Comparison of ENCODE assay signal across 8 cellular contexts in the genomic region with DNA sequence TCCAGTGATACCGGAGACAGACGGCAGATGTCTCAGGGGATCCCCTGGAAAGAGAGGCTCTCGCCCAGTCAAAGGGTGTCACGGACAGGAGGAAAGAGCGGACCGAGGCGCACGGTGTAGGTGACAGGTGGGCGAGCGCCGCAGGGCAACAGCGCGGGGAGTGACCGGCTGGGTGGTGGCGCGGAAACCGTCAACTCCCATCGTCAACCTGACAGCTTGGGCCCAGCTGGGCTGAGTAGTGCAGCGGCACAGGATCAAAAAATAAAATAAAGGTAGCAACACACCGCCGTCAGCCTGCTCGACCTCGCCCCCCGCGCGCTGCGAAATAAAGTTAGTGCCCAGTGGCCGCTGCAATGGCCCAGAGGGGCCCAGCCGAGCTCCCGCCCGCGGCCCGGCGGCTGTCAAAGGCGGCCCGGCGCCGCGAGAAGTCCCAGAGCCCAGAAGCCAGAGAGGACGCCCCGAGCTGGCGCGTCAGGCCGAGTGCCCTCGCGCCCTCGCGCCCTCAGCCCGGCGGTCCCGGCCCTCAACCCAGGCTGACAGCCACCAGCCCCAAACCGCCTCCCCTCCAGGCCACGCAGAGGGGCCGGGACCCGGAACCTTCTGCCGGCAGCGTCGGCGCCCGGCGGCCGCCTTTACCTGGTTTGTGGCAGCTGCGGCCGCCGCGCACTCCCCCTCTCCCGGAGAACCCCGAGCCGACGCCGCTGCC. TPM values are rescaled to one million over a fixed set of nuclear protein-coding genes. Genes with fewer than 3 reads are reported as not detected.
DNase-seq lines count a peak whose midpoint lies in the region; ATAC-seq, FAIRE-seq and TF ChIP-seq lines count a peak whose summit lies in the region.

A gene with protein sequence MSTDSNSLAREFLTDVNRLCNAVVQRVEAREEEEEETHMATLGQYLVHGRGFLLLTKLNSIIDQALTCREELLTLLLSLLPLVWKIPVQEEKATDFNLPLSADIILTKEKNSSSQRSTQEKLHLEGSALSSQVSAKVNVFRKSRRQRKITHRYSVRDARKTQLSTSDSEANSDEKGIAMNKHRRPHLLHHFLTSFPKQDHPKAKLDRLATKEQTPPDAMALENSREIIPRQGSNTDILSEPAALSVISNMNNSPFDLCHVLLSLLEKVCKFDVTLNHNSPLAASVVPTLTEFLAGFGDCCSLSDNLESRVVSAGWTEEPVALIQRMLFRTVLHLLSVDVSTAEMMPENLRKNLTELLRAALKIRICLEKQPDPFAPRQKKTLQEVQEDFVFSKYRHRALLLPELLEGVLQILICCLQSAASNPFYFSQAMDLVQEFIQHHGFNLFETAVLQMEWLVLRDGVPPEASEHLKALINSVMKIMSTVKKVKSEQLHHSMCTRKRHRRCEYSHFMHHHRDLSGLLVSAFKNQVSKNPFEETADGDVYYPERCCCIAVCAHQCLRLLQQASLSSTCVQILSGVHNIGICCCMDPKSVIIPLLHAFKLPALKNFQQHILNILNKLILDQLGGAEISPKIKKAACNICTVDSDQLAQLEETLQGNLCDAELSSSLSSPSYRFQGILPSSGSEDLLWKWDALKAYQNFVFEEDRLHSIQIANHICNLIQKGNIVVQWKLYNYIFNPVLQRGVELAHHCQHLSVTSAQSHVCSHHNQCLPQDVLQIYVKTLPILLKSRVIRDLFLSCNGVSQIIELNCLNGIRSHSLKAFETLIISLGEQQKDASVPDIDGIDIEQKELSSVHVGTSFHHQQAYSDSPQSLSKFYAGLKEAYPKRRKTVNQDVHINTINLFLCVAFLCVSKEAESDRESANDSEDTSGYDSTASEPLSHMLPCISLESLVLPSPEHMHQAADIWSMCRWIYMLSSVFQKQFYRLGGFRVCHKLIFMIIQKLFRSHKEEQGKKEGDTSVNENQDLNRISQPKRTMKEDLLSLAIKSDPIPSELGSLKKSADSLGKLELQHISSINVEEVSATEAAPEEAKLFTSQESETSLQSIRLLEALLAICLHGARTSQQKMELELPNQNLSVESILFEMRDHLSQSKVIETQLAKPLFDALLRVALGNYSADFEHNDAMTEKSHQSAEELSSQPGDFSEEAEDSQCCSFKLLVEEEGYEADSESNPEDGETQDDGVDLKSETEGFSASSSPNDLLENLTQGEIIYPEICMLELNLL (N-terminal part only) (minus strand): TSS at position 700 of the 706 bp plus-strand sequence. CDS start 36,489 bp downstream, outside the sequence.

- H3K36me3 ChIP-seq in SJCRH30 (no peaks in the 10 kb centered on the region), pancreas (no peaks in the 10 kb centered on the region)

- H3K4me1 ChIP-seq in SJCRH30: 0 out of 2 replicates have a peak, but pooled peaks cover 2% of the 10 kb centered on the region
- H3K4me1 ChIP-seq in pancreas: peaks cover 0 to 13% (median 4%) of the 10 kb centered on the region in 3 donors

- WGBS in pancreas, 2 donors: 0% methylated on average over 67 to 71 of the region's 71 CpGs

- H3K9me3 ChIP-seq in SJCRH30 (replicated peaks) (no peaks in the 10 kb centered on the region), pancreas (no peaks in the 10 kb centered on the region)

- DNase-seq in D721Med (ENCODE audit: insufficient read length, low spot score) (no peak), GM20000 (ENCODE audit: low spot score) (peak; percentile 74), SJCRH30 (peak; percentile 36 to 53), Right ventricle myocardium inferior (ENCODE audit: missing footprints) (peak; percentile 75), pancreas (peak in 3 of 6 donors; percentile 45 to 55 (median 53)), foreskin melanocyte (no peak)
- peak in 1 of 2 donors; percentile 62 for DNase-seq in activated naive CD4-positive, alpha-beta T cell treated with anti-CD3 and anti-CD28 coated beads, Interleukin-2, amount 50 U/mL, for 72 hours (ENCODE audit: low spot score in 2 of 2)

- H3K36me3 Mint-ChIP-seq in activated naive CD4-positive, alpha-beta T cell treated with anti-CD3 and anti-CD28 coated beads, Interleukin-2, amount 50 U/mL, for 72 hours: peaks cover 12 to 25% of the 10 kb centered on the region in 2 donors

- ATAC-seq in HG03571 (IDR thresholded peaks at IDR 0.05; ENCODE audit: unreplicated experiment) (peak; percentile 43), Right ventricle myocardium inferior (peak; percentile 59), pancreas (peak; percentile 61 to 72 (median 69))
- ATAC-seq in activated naive CD4-positive, alpha-beta T cell treated with anti-CD3 and anti-CD28 coated beads, Interleukin-2, amount 50 U/mL, for 72 hours: peak; percentile 58

- peak within 1 kb of the TSS; percentile 84 for H3K4me3 ChIP-seq in SJCRH30
- peak within 1 kb of the TSS; percentile 70 to 97 (median 95) for H3K4me3 ChIP-seq in pancreas

- H3K27ac Mint-ChIP-seq in activated naive CD4-positive, alpha-beta T cell treated with anti-CD3 and anti-CD28 coated beads, Interleukin-2, amount 50 U/mL, for 72 hours: peak within 1 kb of the TSS; percentile 97 to 99

- FAIRE-seq in D721Med (lab: Jason Lieb, UNC) (no peak), pancreas (lab: Jason Lieb, UNC) (no peak)

- H3K9me3 Mint-ChIP-seq in activated naive CD4-positive, alpha-beta T cell treated with anti-CD3 and anti-CD28 coated beads, Interleukin-2, amount 50 U/mL, for 72 hours: no peaks in the 10 kb centered on the region

- H3K27me3 ChIP-seq in SJCRH30: no peaks in the 10 kb centered on the region
- no peaks in the 10 kb centered on the region for H3K27me3 ChIP-seq in pancreas

- intact Hi-C loops in Right ventricle myocardium inferior (cut with DNase I) (loop anchor here (1.0 to 10.0 kb wide), 2 partner anchors 105 to 198 kb away; partner anchors contain the start of gene NID1), pancreas (cut with DNase I) (no loop called here)

- TF ChIP-seq CTCF in D721Med (IDR thresholded peaks at IDR 0.05; ENCODE audit: insufficient read depth, missing control alignments) (peak; percentile 11), GM20000 (IDR thresholded peaks at IDR 0.05; ENCODE audit: extremely low read depth, missing control alignments) (no peak), pancreas (IDR thresholded peaks at IDR 0.05) (no peak)

- H3K27ac ChIP-seq in SJCRH30 (peak within 1 kb of the TSS; percentile 33), pancreas (peak within 1 kb of the TSS; percentile 96 to 97 (median 96))

RNA-seq across cellular contexts. Expression of the gene that starts here (rescaled TPM):
- 2.3 and 2.9 TPM in 2 replicates for total RNA-seq in SJCRH30 (2014; rRNA removed; shearing (Covaris generic))
- total RNA-seq in activated naive CD4-positive, alpha-beta T cell treated with anti-CD3 and anti-CD28 coated beads, Interleukin-2, amount 50 U/mL, for 72 hours: 10 to 100 TPM; 33.5 to 73.0 TPM
- total RNA-seq in Right ventricle myocardium inferior (10.6 TPM), pancreas (10 to 100 TPM in 3 of 6 donors, 1 to 10 TPM in 3; 8.1 to 13.7 (median 9.7) TPM)
- polyA plus RNA-seq in pancreas: 1 to 10 TPM; 4.3 to 5.2 TPM

Comparison
In these comparisons a context has a peak if more than half of its experiments do, and no peak if none do; other contexts are left out.
1. DNase-seq: peak in GM20000 (single experiment), SJCRH30 (2 of 2) and Right ventricle myocardium inferior (single experiment); none in D721Med (single experiment) and foreskin melanocyte (single experiment).
2. Peak in every context shown above with its lines, with median percentiles within 50 percentile points of each other: ATAC-seq.